ENCODE assay signal across 22 cellular contexts in the genomic region with DNA sequence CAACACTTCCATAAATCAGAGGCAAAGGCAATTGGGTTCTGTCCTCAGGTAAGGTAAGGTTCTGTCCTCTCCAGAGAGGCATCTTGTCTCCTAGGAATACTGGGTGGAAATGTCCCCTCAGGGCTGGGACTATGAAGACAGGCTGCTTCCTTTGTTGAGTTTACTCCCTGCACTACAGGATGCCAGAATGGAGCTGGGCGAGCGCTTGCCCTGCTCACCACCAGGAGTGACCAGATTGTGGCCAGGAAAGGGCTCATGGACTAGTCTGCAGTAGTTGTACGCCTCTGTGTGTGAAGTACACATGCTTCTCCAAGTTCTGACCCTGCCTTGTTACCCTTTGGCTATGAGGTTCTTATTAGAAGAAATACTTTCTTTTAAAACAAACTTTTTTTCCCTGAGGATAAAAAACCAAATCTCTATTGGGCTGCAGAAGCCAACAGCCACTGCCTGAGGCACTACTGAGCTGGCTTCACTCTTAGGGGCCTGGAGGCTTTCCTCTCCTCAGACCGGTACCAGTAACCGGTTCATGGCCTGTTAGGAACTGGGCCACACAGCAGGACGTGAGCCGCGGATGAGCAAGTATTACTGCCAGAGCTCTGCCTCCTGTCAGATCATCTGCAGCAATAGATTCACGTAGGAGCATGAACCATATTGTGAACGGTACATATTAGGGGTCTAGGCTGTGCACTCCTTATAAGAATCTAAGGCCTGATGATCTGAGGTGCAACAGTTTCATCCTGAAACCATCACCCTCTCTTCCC.
DNase-seq lines count a peak whose midpoint lies in the region; ATAC-seq, FAIRE-seq and TF ChIP-seq lines count a peak whose summit lies in the region.
"Had no signal": no experiment of that assay in that cellular context is flagged by ENCODE, and none has a peak within 500 bp of the region (broad histone marks: within the 10 kb centered on the region; RNA-seq: fewer than 3 reads in every experiment).

No MANE protein-coding gene starts in this region.

- no peak overlapping the region for H4K91ac ChIP-seq in neuronal stem cell (ENCODE audit: low read depth, low read length, poor library complexity)
- H4K91ac ChIP-seq in H9 (ENCODE audit: insufficient read length, low read depth, low read length), result no peak overlapping the region

- H3K79me2 ChIP-seq in HepG2 (ENCODE audit: insufficient read depth, low read length) (no peaks in the 10 kb centered on the region), H9 (ENCODE audit: insufficient read depth, low read length) (no peaks in the 10 kb centered on the region)

- H3K27ac ChIP-seq in HepG2 (ENCODE audit: extremely low read length, insufficient read depth, low read length), result no peak overlapping the region
- H3K27ac ChIP-seq in right lobe of liver, result no peak overlapping the region
- H3K27ac ChIP-seq in neuronal stem cell (replicated peaks; ENCODE audit: low read length), result no peak overlapping the region
- H3K27ac ChIP-seq in H9 (ENCODE audit: insufficient read length, low read depth, low read length), result no peak overlapping the region
- H3K27ac ChIP-seq: 22Rv1, BLaER1, C4-2B had no signal

- H4K8ac ChIP-seq in neuronal stem cell (ENCODE audit: low read depth, low read length) (no peak overlapping the region), H9 (replicated peaks; ENCODE audit: insufficient read length, low read depth, low read length) (no peak overlapping the region)

- H2AK5ac ChIP-seq in neuronal stem cell (ENCODE audit: low read depth, low read length), result no peak overlapping the region
- no peak overlapping the region for H2AK5ac ChIP-seq in H9 (ENCODE audit: insufficient read length, low read length)

- no peak for FAIRE-seq in HepG2 (lab: Jason Lieb, UNC)
- FAIRE-seq: A204.1, GM12878, GM19239 had no signal

- peaks cover 10% of the 10 kb centered on the region for H3K9me3 Mint-ChIP-seq in WTC11
- H3K9me3 Mint-ChIP-seq in H9, result peaks cover 5 to 57% of the 10 kb centered on the region in 2 experiments; a peak in 3 of 5 replicates
- H3K9me3 Mint-ChIP-seq: CD8-positive, alpha-beta T cell had no signal

- H3K18ac ChIP-seq in neuronal stem cell (ENCODE audit: low read length) (no peak overlapping the region), H9 (ENCODE audit: insufficient read length, low read depth, low read length) (no peak overlapping the region)

- in situ Hi-C loops in HepG2 (cut with HindIII; ENCODE audit: extremely low pct_ligation_motif_present, low pct_unique_long_range_greater_than_20kb), result no loop called here

- H3K23ac ChIP-seq in neuronal stem cell (ENCODE audit: low read depth, low read length, poor library complexity) (no peak overlapping the region), H9 (ENCODE audit: insufficient read length, low read depth, low read length) (no peak overlapping the region)

- no peaks in the 10 kb centered on the region for H3K79me1 ChIP-seq in neuronal stem cell (ENCODE audit: low read depth, low read length)
- H3K79me1 ChIP-seq in H9 (ENCODE audit: insufficient read depth, low read depth, low read length, poor library complexity, severe bottlenecking), result no peaks in the 10 kb centered on the region

- H2BK5ac ChIP-seq in neuronal stem cell (ENCODE audit: low read length) (peak overlapping the region; percentile 20), H9 (ENCODE audit: insufficient read length, low read length) (no peak overlapping the region)

- DNase-seq in HepG2 (ENCODE audit: low spot score) (no peak), right lobe of liver (no peak), WTC11 (ENCODE audit: low spot score) (no peak), neuronal stem cell (ENCODE audit: low spot score) (no peak), H9 (no peak)
- DNase-seq in activated CD4-positive, alpha-beta T cell treated with anti-CD3 and anti-CD28 coated beads for 4 hours, result no peak
- DNase-seq: Caco-2; CD4-positive, CD25-positive, alpha-beta regulatory T cell; CD8-positive, alpha-beta T cell; DMS153; DND-41; GDM1; GOT3; H7 had no signal

- H3K4me1 Mint-ChIP-seq in WTC11, result no peaks in the 10 kb centered on the region
- no peaks in the 10 kb centered on the region for H3K4me1 Mint-ChIP-seq in H9
- H3K4me1 Mint-ChIP-seq: B cell; CD4-positive, CD25-positive, alpha-beta regulatory T cell had no signal

- no TSS peak for BruUV-seq in HepG2 (replicated peaks; lab: Mats Ljungman, UMichigan)

- no peaks in the 10 kb centered on the region for H4K20me1 ChIP-seq in HepG2 (ENCODE audit: insufficient read depth, low read length)
- H4K20me1 ChIP-seq in H9 (ENCODE audit: control insufficient read depth, insufficient read depth, insufficient read length), result no peaks in the 10 kb centered on the region
- H4K20me1 ChIP-seq: BLaER1 had no signal

- H3K9me3 ChIP-seq in HepG2 (ENCODE audit: low read length) (no peaks in the 10 kb centered on the region), right lobe of liver (no peaks in the 10 kb centered on the region), neuronal stem cell (replicated peaks in 1 of 2; ENCODE audit: control insufficient read depth in 2 of 2, insufficient read depth in 1 of 2, low read depth in 1 of 2, low read length in 2 of 2) (no peaks in the 10 kb centered on the region), H9 (ENCODE audit: control insufficient read depth, low read depth, low read length) (no peaks in the 10 kb centered on the region)
- H3K9me3 ChIP-seq: BLaER1, Caco-2 had no signal

- H2AFZ ChIP-seq in HepG2 (ENCODE audit: low read length) (no peak overlapping the region), neuronal stem cell (ENCODE audit: low read length) (no peak overlapping the region), H9 (ENCODE audit: low read length) (no peak overlapping the region)

- H3K14ac ChIP-seq in neuronal stem cell (ENCODE audit: low read length), result no peak overlapping the region
- H3K14ac ChIP-seq in H9 (ENCODE audit: insufficient read depth, low read length), result no peak overlapping the region

- H3K4ac ChIP-seq in neuronal stem cell (ENCODE audit: low read length) (no peak overlapping the region), H9 (ENCODE audit: low read depth, low read length) (no peak overlapping the region)

- H3K27me3 ChIP-seq in HepG2 (ENCODE audit: control insufficient read depth in 1 of 2, insufficient read depth in 2 of 2, low read length in 2 of 2) (peaks cover 0 to 11% of the 10 kb centered on the region in 2 experiments; a peak in 1 of 5 replicates), right lobe of liver (no peaks in the 10 kb centered on the region), neuronal stem cell (ENCODE audit: control insufficient read depth in 3 of 3, insufficient read depth in 3 of 3, low read depth in 1 of 3, low read length in 3 of 3) (peaks cover 0 to 21% (median 0%) of the 10 kb centered on the region in 3 experiments), H9 (ENCODE audit: insufficient read depth, low read length) (no peaks in the 10 kb centered on the region)
- H3K27me3 ChIP-seq: BLaER1 had no signal

- H2BK20ac ChIP-seq in H9 (ENCODE audit: low read depth, low read length, poor library complexity, severe bottlenecking), result no peak overlapping the region

- no peak overlapping the region for H3K56ac ChIP-seq in H9 (ENCODE audit: insufficient read length, low read depth, low read length)

- TF ChIP-seq CTCF in HepG2 (CRISPR knock-in tag; IDR thresholded peaks at IDR 0.05), result no peak
- TF ChIP-seq CTCF in right lobe of liver (IDR thresholded peaks at IDR 0.05), result no peak
- no peak for TF ChIP-seq CTCF in WTC11 (IDR thresholded peaks at IDR 0.05)
- no peak for TF ChIP-seq CTCF in H9 (conservative IDR thresholded peaks at IDR 0.05)

- ATAC-seq in HepG2 (peak; percentile 90), right lobe of liver (no peak), WTC11 (peak; percentile 53; the same call in 1 of the 2 replicates)
- ATAC-seq: CD8-positive, alpha-beta T cell; GM12878; HCT116 had no signal

- intact Hi-C loops in HepG2 (cut with micrococcal nuclease; ENCODE audit: unreplicated experiment) (no loop called here), right lobe of liver (cut with DNase I) (no loop called here)

- WGBS in HepG2 (ENCODE audit: low lambda C conversion rate), result 68% methylated on average over 10 of the region's 10 CpGs
- 91% methylated on average over 4 of the region's 10 CpGs for WGBS in right lobe of liver (ENCODE audit: insufficient coverage, low coverage, low lambda C conversion rate, missing lambda C conversion rate)
- no CpG with 5 or more reads among the region's 10 CpGs for WGBS in neuronal stem cell (ENCODE audit: extremely low coverage in 2 of 2, insufficient read length in 2 of 2, insufficient replicate concordance in 1 of 2), 2 donors
- WGBS in H9 (ENCODE audit: extremely low coverage, insufficient read length, low lambda C conversion rate), result no CpG with 5 or more reads among the region's 10 CpGs

- H4K5ac ChIP-seq in H9 (ENCODE audit: insufficient read length, low read depth, low read length), result no peak overlapping the region

- H3K36me3 ChIP-seq in HepG2 (replicated peaks in 1 of 2; ENCODE audit: control insufficient read depth in 1 of 2, insufficient read depth in 2 of 2, low read length in 2 of 2), result no peaks in the 10 kb centered on the region
- no peaks in the 10 kb centered on the region for H3K36me3 ChIP-seq in right lobe of liver
- H3K36me3 ChIP-seq in neuronal stem cell (replicated peaks in 1 of 2; ENCODE audit: control insufficient read depth in 2 of 2, insufficient read depth in 2 of 2, low read length in 2 of 2), result no peaks in the 10 kb centered on the region
- H3K36me3 ChIP-seq: BLaER1 had no signal

- H3K4me3 Mint-ChIP-seq in WTC11, result no peak overlapping the region
- no peak overlapping the region for H3K4me3 Mint-ChIP-seq in H9
- H3K4me3 Mint-ChIP-seq: B cell; CD4-positive, CD25-positive, alpha-beta regulatory T cell; CD8-positive, alpha-beta T cell had no signal

- H2BK120ac ChIP-seq in neuronal stem cell (ENCODE audit: low read depth, low read length) (no peak overlapping the region), H9 (ENCODE audit: low read depth, low read length, poor library complexity, severe bottlenecking) (no peak overlapping the region)

- no peak overlapping the region for H3K9ac ChIP-seq in HepG2 (ENCODE audit: insufficient read depth, low read depth, low read length)
- H3K9ac ChIP-seq in neuronal stem cell (ENCODE audit: low read depth, low read length, poor library complexity), result no peak overlapping the region
- no peak overlapping the region for H3K9ac ChIP-seq in H9 (ENCODE audit: extremely low read depth, insufficient read length, low read length)
- H3K9ac ChIP-seq: BLaER1 had no signal

- H3K4me1 ChIP-seq in HepG2 (ENCODE audit: insufficient read depth, low read length) (no peaks in the 10 kb centered on the region), right lobe of liver (no peaks in the 10 kb centered on the region), neuronal stem cell (ENCODE audit: control insufficient read depth in 2 of 2, insufficient read depth in 1 of 2, low read depth in 1 of 2, low read length in 2 of 2) (no peaks in the 10 kb centered on the region), H9 (ENCODE audit: insufficient read depth, low read length) (no peaks in the 10 kb centered on the region)
- H3K4me1 ChIP-seq: BLaER1, Caco-2 had no signal

- POLR2A ChIA-PET in HepG2 (lab: Yijun Ruan, JAX), result no interaction called here
- POLR2A ChIA-PET in WTC11 (lab: Charles Lee), result no interaction called here

- no peak overlapping the region for H3K4me2 ChIP-seq in HepG2 (ENCODE audit: low read depth, low read length)
- no peak overlapping the region for H3K4me2 ChIP-seq in neuronal stem cell (ENCODE audit: insufficient read depth, low read length, poor library complexity, severe bottlenecking)
- H3K4me2 ChIP-seq in H9 (ENCODE audit: insufficient read depth, insufficient read length, low read length), result no peak overlapping the region
- H3K4me2 ChIP-seq: BLaER1 had no signal

- H3K4me3 ChIP-seq in HepG2 (replicated peaks in 1 of 3; ENCODE audit: insufficient read depth in 1 of 3, low read depth in 2 of 3, low read length in 3 of 3) (no peak overlapping the region), right lobe of liver (no peak overlapping the region), neuronal stem cell (ENCODE audit: low read length in 2 of 2) (no peak overlapping the region)
- H3K4me3 ChIP-seq: BLaER1, GM12878 had no signal

- no peaks in the 10 kb centered on the region for H3K23me2 ChIP-seq in H9 (ENCODE audit: insufficient read length, low read depth, low read length, poor library complexity, severe bottlenecking)

- no peak overlapping the region for H3T11ph ChIP-seq in H9 (ENCODE audit: low read length)

- TF ChIP-seq POLR2A in HepG2 (IDR thresholded peaks at IDR 0.05; ENCODE audit: insufficient read depth in 1 of 2, low read depth in 2 of 2, low read length in 2 of 2) (no peak), right lobe of liver (IDR thresholded peaks at IDR 0.05) (no peak)

- H2BK12ac ChIP-seq in neuronal stem cell (ENCODE audit: low read length), result no peak overlapping the region
- H2BK12ac ChIP-seq in H9 (ENCODE audit: insufficient read length, low read depth, low read length), result no peak overlapping the region

- H3K36me3 Mint-ChIP-seq in WTC11, result no peaks in the 10 kb centered on the region
- H3K36me3 Mint-ChIP-seq in H9 (ENCODE audit: insufficient read depth in 1 of 3, low read depth in 3 of 3), result peaks cover 0 to 6% (median 0%) of the 10 kb centered on the region in 3 experiments; a peak in 2 of 7 replicates
- H3K36me3 Mint-ChIP-seq: CD4-positive, CD25-positive, alpha-beta regulatory T cell; CD8-positive, alpha-beta T cell had no signal

- no peaks in the 10 kb centered on the region; the same call in 1 of the 2 replicates for H3K27me3 Mint-ChIP-seq in WTC11 (ENCODE audit: low read depth)
- H3K27me3 Mint-ChIP-seq in H9 (ENCODE audit: low read depth), result 0 out of 2 replicates have a peak, but pooled peaks cover 1% of the 10 kb centered on the region

- H2BK15ac ChIP-seq in neuronal stem cell (ENCODE audit: low read length) (no peak overlapping the region), H9 (ENCODE audit: low read depth, low read length) (no peak overlapping the region)

- H3K27ac Mint-ChIP-seq in WTC11 (no peak overlapping the region), H9 (no peak overlapping the region)
- H3K27ac Mint-ChIP-seq: B cell; CD4-positive, CD25-positive, alpha-beta regulatory T cell; CD8-positive, alpha-beta T cell had no signal

- no peak for TF ChIP-seq RAD21 in HepG2 (CRISPR knock-in tag; IDR thresholded peaks at IDR 0.05)

- CTCF ChIA-PET in HepG2 (lab: Yijun Ruan, JAX; ENCODE audit: low intra/inter-chr PET ratio, low total read pairs), result no interaction called here
- CTCF ChIA-PET in WTC11 (lab: Charles Lee), result interaction anchor here (0.6 to 1.8 kb wide), 7 partner anchors 8 to 352 kb away, joined by 3 to 13 read pairs (median 6); partner anchors contain the start of gene CPNE6

- TF ChIP-seq EP300 in HepG2 (IDR thresholded peaks at IDR 0.05; ENCODE audit: low read depth in 2 of 2, low read length in 2 of 2) (no peak), HepG2 (CRISPR knock-in tag; IDR thresholded peaks at IDR 0.05; ENCODE audit: borderline replicate concordance) (no peak)

Comparison
In these comparisons a context has a peak if more than half of its experiments do, and no peak if none do; other contexts are left out.
1. ATAC-seq: peak in HepG2 (single experiment) and WTC11 (single experiment); none in right lobe of liver (0 of 4).